Comparison of ENCODE assay signal across 9 cellular contexts in genomic region chr3:128112406-128112968, GRCh38. TPM values are rescaled to one million over a fixed set of nuclear protein-coding genes. Genes with fewer than 3 reads are reported as not detected.
DNase-seq lines count a peak whose midpoint lies in the region; ATAC-seq, FAIRE-seq and TF ChIP-seq lines count a peak whose summit lies in the region.
"Had no signal": no experiment of that assay in that cellular context is flagged by ENCODE, and none has a peak within 500 bp of the region (broad histone marks: within the 10 kb centered on the region; RNA-seq: fewer than 3 reads in every experiment).

No MANE protein-coding gene starts in this region.

- no peaks in the 10 kb centered on the region for H3K27me3 Mint-ChIP-seq in activated naive CD4-positive, alpha-beta T cell treated with anti-CD3 and anti-CD28 coated beads, Interleukin-2, amount 10 ng/mL, durations not matched to agents 7 days and 5 days
- H3K27me3 Mint-ChIP-seq in memory B cell (no peaks in the 10 kb centered on the region), Calu3 (ENCODE audit: unreplicated experiment) (no peaks in the 10 kb centered on the region)

- DNase-seq in GM12891 (ENCODE audit: insufficient read length, low spot score) (no peak), NCI-H460 (ENCODE audit: extremely low read depth, low read depth) (peak; percentile 75), memory B cell (ENCODE audit: low spot score in 2 of 2) (peak in 1 of 2 donors; percentile 9), upper lobe of left lung (no peak), SK-N-DZ (ENCODE audit: low spot score) (no peak), NOMO-1 treated with DMSO at 0.1 percent for 48 hours (lab: John Stamatoyannopoulos, UW; ENCODE audit: unreplicated experiment) (no peak), Calu3 (no peak)
- DNase-seq in activated naive CD4-positive, alpha-beta T cell treated with anti-CD3 and anti-CD28 coated beads, Interleukin-2, amount 10 ng/mL, durations not matched to agents 7 days and 5 days: peak; percentile 56
- DNase-seq: left cardiac atrium had no signal

- peak overlapping the region; percentile 92 for H3K27ac Mint-ChIP-seq in activated naive CD4-positive, alpha-beta T cell treated with anti-CD3 and anti-CD28 coated beads, Interleukin-2, amount 10 ng/mL, durations not matched to agents 7 days and 5 days
- H3K27ac Mint-ChIP-seq in memory B cell (peak overlapping the region; percentile 94), Calu3 (ENCODE audit: unreplicated experiment) (no peak overlapping the region)

- H3K4me1 ChIP-seq in upper lobe of left lung: peaks cover 0 to 4% (median 1%) of the 10 kb centered on the region in 4 donors

- H3K36me3 Mint-ChIP-seq in activated naive CD4-positive, alpha-beta T cell treated with anti-CD3 and anti-CD28 coated beads, Interleukin-2, amount 10 ng/mL, durations not matched to agents 7 days and 5 days: peaks cover 48% of the 10 kb centered on the region
- H3K36me3 Mint-ChIP-seq in memory B cell: peaks cover 18% of the 10 kb centered on the region
- peaks cover 42% of the 10 kb centered on the region for H3K36me3 Mint-ChIP-seq in Calu3 (ENCODE audit: insufficient read depth, unreplicated experiment)

- TF ChIP-seq CTCF in upper lobe of left lung (IDR thresholded peaks at IDR 0.05): no peak
- TF ChIP-seq CTCF in Calu3 (IDR thresholded peaks at IDR 0.05; ENCODE audit: unreplicated experiment): no peak

- H3K4me3 Mint-ChIP-seq in activated naive CD4-positive, alpha-beta T cell treated with anti-CD3 and anti-CD28 coated beads, Interleukin-2, amount 10 ng/mL, durations not matched to agents 7 days and 5 days: no peak overlapping the region
- H3K4me3 Mint-ChIP-seq in memory B cell (peak overlapping the region; percentile 19), Calu3 (ENCODE audit: low read depth, unreplicated experiment) (no peak overlapping the region)

- TF ChIP-seq POLR2A in GM12891 (IDR thresholded peaks at IDR 0.05; ENCODE audit: low read depth, low read length) (no peak), upper lobe of left lung (IDR thresholded peaks at IDR 0.05) (no peak)

- WGBS in upper lobe of left lung, 2 donors: 80% methylated on average over 6 to 7 of the region's 7 CpGs

- H3K36me3 ChIP-seq in upper lobe of left lung: peaks cover 4 to 39% (median 9%) of the 10 kb centered on the region in 4 donors

- H3K9me3 Mint-ChIP-seq in activated naive CD4-positive, alpha-beta T cell treated with anti-CD3 and anti-CD28 coated beads, Interleukin-2, amount 10 ng/mL, durations not matched to agents 7 days and 5 days: no peaks in the 10 kb centered on the region
- H3K9me3 Mint-ChIP-seq in memory B cell (no peaks in the 10 kb centered on the region), Calu3 (ENCODE audit: low read depth, unreplicated experiment) (no peaks in the 10 kb centered on the region)

- no peak for TF ChIP-seq EP300 in upper lobe of left lung (IDR thresholded peaks at IDR 0.05)

- peak; percentile 43 for FAIRE-seq in GM12891 (lab: Jason Lieb, UNC)

- peaks cover 38% of the 10 kb centered on the region for H3K4me1 Mint-ChIP-seq in activated naive CD4-positive, alpha-beta T cell treated with anti-CD3 and anti-CD28 coated beads, Interleukin-2, amount 10 ng/mL, durations not matched to agents 7 days and 5 days
- H3K4me1 Mint-ChIP-seq in memory B cell: peaks cover 23% of the 10 kb centered on the region
- H3K4me1 Mint-ChIP-seq in Calu3 (ENCODE audit: low read depth, unreplicated experiment): peaks cover 28% of the 10 kb centered on the region

- no peak overlapping the region for H3K4me3 ChIP-seq in upper lobe of left lung

- CTCF ChIA-PET in activated naive CD4-positive, alpha-beta T cell treated with anti-CD3 and anti-CD28 coated beads, Interleukin-2, amount 10 ng/mL, durations not matched to agents 7 days and 5 days (lab: Charles Lee): interaction anchor here (0.7 to 2.8 kb wide), 4 partner anchors 11 to 21 kb away, joined by 3 to 11 read pairs (median 4); partner anchors contain the start of gene RUVBL1
- CTCF ChIA-PET in Calu3 (lab: Charles Lee): interaction anchor here (0.7 kb wide), 1 partner anchor 18 kb away, joined by 3 read pairs; no protein-coding TSS in a partner anchor

- intact Hi-C loops in Calu3 (cut with micrococcal nuclease; ENCODE audit: unreplicated experiment): no loop called here

- no TSS peak for BruUV-seq in Calu3 (replicated peaks; lab: Mats Ljungman, UMichigan)

- no peaks in the 10 kb centered on the region for H3K9me3 ChIP-seq in upper lobe of left lung

- no peaks in the 10 kb centered on the region for H3K27me3 ChIP-seq in upper lobe of left lung

- ATAC-seq in memory B cell (ENCODE audit: low read depth) (peak; percentile 83), upper lobe of left lung (ENCODE audit: low FRiP score in 2 of 2) (no peak)

- H3K27ac ChIP-seq in upper lobe of left lung: peak overlapping the region in 1 of 4 donors; percentile 36

TF ChIP-seq in GM12891, 5 proteins besides CTCF, POLR2A, EP300 and RAD21:
- TF ChIP-seq POLR2AphosphoS5 (IDR thresholded peaks at IDR 0.05; ENCODE audit: low read depth, low read length) (no peak), PAX5 (IDR thresholded peaks at IDR 0.05; ENCODE audit: insufficient read depth, low read length, severe bottlenecking) (no peak), POU2F2 (IDR thresholded peaks at IDR 0.05; ENCODE audit: low read depth, low read length) (no peak), TAF1 (IDR thresholded peaks at IDR 0.05; ENCODE audit: low read depth, low read length) (no peak), SPI1 (IDR thresholded peaks at IDR 0.05; ENCODE audit: low read depth, low read length) (peak; percentile 38; the same call in 1 of the 2 replicates)

RNA-seq across cellular contexts. Expression of gene RUVBL1, which starts 11.1 kb away (rescaled TPM):
- 72.8 TPM for polyA plus RNA-seq in GM12891 (2012; ENCODE audit: low read depth, missing spikeins)
- 225 and 238 TPM in 2 replicates for total RNA-seq in NCI-H460 (2014; rRNA removed; shearing (Covaris generic))
- polyA plus RNA-seq in NCI-H460 (2014; cell fraction: nucleus; rRNA removed): 202 and 220 TPM in 2 replicates
- total RNA-seq in upper lobe of left lung (10 to 100 TPM; 16.0 to 26.9 (median 21.8) TPM), Calu3 (2022) (156 and 167 TPM in 2 replicates)
- polyA plus RNA-seq in SK-N-DZ (2014; cell fraction: cytosol; rRNA removed): 258 and 297 TPM in 2 replicates
- polyA plus RNA-seq in SK-N-DZ (2014; cell fraction: nucleus; rRNA removed): 86.8 and 137 TPM in 2 replicates

RNA-seq across cellular contexts. Expression of gene EEFSEC, which starts 40.8 kb away (rescaled TPM):
- polyA plus RNA-seq in GM12891 (2012; ENCODE audit: low read depth, missing spikeins): 13.7 TPM
- 5.2 and 6.2 TPM in 2 replicates for total RNA-seq in NCI-H460 (2014; rRNA removed; shearing (Covaris generic))
- polyA plus RNA-seq in NCI-H460 (2014; cell fraction: nucleus; rRNA removed): 7.2 and 8.7 TPM in 2 replicates
- total RNA-seq in upper lobe of left lung: 10 to 100 TPM; 14.9 to 38.8 (median 17.9) TPM
- polyA plus RNA-seq in SK-N-DZ (2014; cell fraction: cytosol; rRNA removed): 5.0 and 7.9 TPM in 2 replicates
- polyA plus RNA-seq in SK-N-DZ (2014; cell fraction: nucleus; rRNA removed): 9.0 and 10.0 TPM in 2 replicates
- total RNA-seq in Calu3 (2022): 37.7 and 38.9 TPM in 2 replicates

Comparison
In these comparisons a context has a peak if more than half of its experiments do, and no peak if none do; other contexts are left out.
1. DNase-seq: peak in NCI-H460 (single experiment) and activated naive CD4-positive, alpha-beta T cell treated with anti-CD3 and anti-CD28 coated beads, Interleukin-2, amount 10 ng/mL, durations not matched to agents 7 days and 5 days (single experiment); none in GM12891 (single experiment), upper lobe of left lung (0 of 2), SK-N-DZ (single experiment), NOMO-1 treated with DMSO at 0.1 percent for 48 hours (single experiment) and Calu3 (single experiment).